ENCODE assay signal across 24 cellular contexts in genomic region chr10:98921381-98921780, GRCh38.
DNase-seq lines count a peak whose midpoint lies in the region; ATAC-seq, FAIRE-seq and TF ChIP-seq lines count a peak whose summit lies in the region.
"Had no signal": no experiment of that assay in that cellular context is flagged by ENCODE, and none has a peak within 500 bp of the region (broad histone marks: within the 10 kb centered on the region; RNA-seq: fewer than 3 reads in every experiment).

No MANE protein-coding gene starts in this region.

- H3K4me3 ChIP-seq in astrocyte (ENCODE audit: insufficient read depth, low read depth, low read length), result no peak overlapping the region
- no peak overlapping the region for H3K4me3 ChIP-seq in mucosa of rectum (ENCODE audit: low read length in 2 of 2)
- H3K4me3 ChIP-seq: A549, GM23338 had no signal

- H3K9me3 ChIP-seq in astrocyte (ENCODE audit: insufficient read depth, low read depth, low read length), result no peaks in the 10 kb centered on the region
- H3K9me3 ChIP-seq in mucosa of rectum (ENCODE audit: control insufficient read depth in 2 of 2, low read length in 2 of 2), result no peaks in the 10 kb centered on the region
- H3K9me3 ChIP-seq: A549 had no signal

- H3K36me3 Mint-ChIP-seq in astrocyte (ENCODE audit: low read depth, unreplicated experiment) (no peaks in the 10 kb centered on the region), mesothelial cell of epicardium (no peaks in the 10 kb centered on the region)
- H3K36me3 Mint-ChIP-seq: CD14-positive monocyte had no signal

- H3K9ac ChIP-seq in astrocyte (ENCODE audit: low read length) (no peak overlapping the region), mucosa of rectum (ENCODE audit: low read depth in 1 of 2, low read length in 2 of 2) (no peak overlapping the region)

- H3K27me3 ChIP-seq in astrocyte (ENCODE audit: insufficient read depth, low read length) (no peaks in the 10 kb centered on the region), mucosa of rectum (ENCODE audit: control insufficient read depth in 2 of 2, insufficient read depth in 2 of 2, low read length in 2 of 2) (no peaks in the 10 kb centered on the region)

- no peaks in the 10 kb centered on the region for H3K4me1 ChIP-seq in astrocyte (ENCODE audit: insufficient read depth, low read length)
- H3K4me1 ChIP-seq in mucosa of rectum (ENCODE audit: control insufficient read depth in 2 of 2, insufficient read depth in 2 of 2, low read length in 2 of 2), result no peaks in the 10 kb centered on the region
- H3K4me1 ChIP-seq: A549 had no signal

- no peaks in the 10 kb centered on the region for H4K20me1 ChIP-seq in astrocyte (ENCODE audit: insufficient read depth, low read length)

- peaks cover 21% of the 10 kb centered on the region for H3K4me1 Mint-ChIP-seq in astrocyte (ENCODE audit: low read depth, unreplicated experiment)
- H3K4me1 Mint-ChIP-seq in mesothelial cell of epicardium, result no peaks in the 10 kb centered on the region
- H3K4me1 Mint-ChIP-seq: B cell, CD14-positive monocyte had no signal

- H3K27me3 Mint-ChIP-seq in astrocyte (ENCODE audit: low read depth, unreplicated experiment) (peaks cover 2% of the 10 kb centered on the region), mesothelial cell of epicardium (ENCODE audit: low read depth) (peaks cover 3% of the 10 kb centered on the region)

- intact Hi-C loops in left ventricle myocardium superior (cut with micrococcal nuclease) (no loop called here), cardiac septum (cut with DNase I) (no loop called here)

- H3K9me3 Mint-ChIP-seq in astrocyte (ENCODE audit: unreplicated experiment) (peaks cover 2% of the 10 kb centered on the region), mesothelial cell of epicardium (no peaks in the 10 kb centered on the region)
- H3K9me3 Mint-ChIP-seq: GM23338 had no signal

- H3K36me3 ChIP-seq in astrocyte (ENCODE audit: insufficient read depth, low read length) (no peaks in the 10 kb centered on the region), mucosa of rectum (ENCODE audit: control insufficient read depth in 2 of 2, insufficient read depth in 2 of 2, low read length in 2 of 2) (no peaks in the 10 kb centered on the region)

- TF ChIP-seq CTCF in astrocyte (IDR thresholded peaks at IDR 0.05; ENCODE audit: insufficient read depth, low read depth, low read length) (no peak), mesothelial cell of epicardium (IDR thresholded peaks at IDR 0.05; ENCODE audit: unreplicated experiment) (no peak)

- no peak for DNase-seq in left ventricle myocardium superior
- DNase-seq in cardiac septum (ENCODE audit: low spot score), result no peak
- no peak for DNase-seq in astrocyte (ENCODE audit: low read depth)
- no peak for DNase-seq in mesothelial cell of epicardium (ENCODE audit: low spot score in 2 of 2, unreplicated experiment in 2 of 2)
- no peak for DNase-seq in central memory CD4-positive, alpha-beta T cell
- DNase-seq in stimulated activated CD4-positive, alpha-beta T cell treated with anti-CD3 and anti-CD28 coated beads, Interleukin-2, amount 100 ng/mL, for 48 hours, result no peak
- DNase-seq: DMS79 treated with DMSO at 0.1 percent for 48 hours, KG1, NCI-H1092 treated with DMSO at 0.1 percent for 48 hours, NCI-H1436 treated with DMSO at 0.1 percent for 48 hours, NCI-H1930, NCI-H2227 treated with DMSO at 0.1 percent for 48 hours, NCI-H510A, NCI-H774 had no signal

- peak; percentile 44 for ATAC-seq in left ventricle myocardium superior
- ATAC-seq: A549, GM23338, HCT116, HepG2 had no signal

- no peak for FAIRE-seq in astrocyte (lab: Jason Lieb, UNC)
- FAIRE-seq: A549, D721Med, HepG2, RCC 7860 had no signal

- H3K4me2 ChIP-seq in astrocyte (ENCODE audit: low read length), result no peak overlapping the region
- H3K4me2 ChIP-seq: A549, GM23338 had no signal

- H3K27ac ChIP-seq in astrocyte (ENCODE audit: low read depth, low read length) (no peak overlapping the region), mucosa of rectum (ENCODE audit: low read depth in 2 of 2, low read length in 2 of 2) (peak overlapping the region; percentile 3 to 37)
- H3K27ac ChIP-seq: A549, HL-60 had no signal

- H2AFZ ChIP-seq in astrocyte (ENCODE audit: low read depth, low read length), result no peak overlapping the region
- H2AFZ ChIP-seq: GM23338 had no signal

- H3K27ac Mint-ChIP-seq in astrocyte (ENCODE audit: unreplicated experiment) (peak overlapping the region; percentile 29), mesothelial cell of epicardium (no peak overlapping the region)
- H3K27ac Mint-ChIP-seq: B cell, CD14-positive monocyte, GM23338 had no signal

- H3K79me2 ChIP-seq in astrocyte (ENCODE audit: insufficient read depth, low read length), result no peaks in the 10 kb centered on the region

- no peak overlapping the region for H3K4me3 Mint-ChIP-seq in astrocyte (ENCODE audit: unreplicated experiment)
- H3K4me3 Mint-ChIP-seq in mesothelial cell of epicardium, result no peak overlapping the region
- H3K4me3 Mint-ChIP-seq: B cell, CD14-positive monocyte, GM23338 had no signal
